In the genomic region with DNA sequence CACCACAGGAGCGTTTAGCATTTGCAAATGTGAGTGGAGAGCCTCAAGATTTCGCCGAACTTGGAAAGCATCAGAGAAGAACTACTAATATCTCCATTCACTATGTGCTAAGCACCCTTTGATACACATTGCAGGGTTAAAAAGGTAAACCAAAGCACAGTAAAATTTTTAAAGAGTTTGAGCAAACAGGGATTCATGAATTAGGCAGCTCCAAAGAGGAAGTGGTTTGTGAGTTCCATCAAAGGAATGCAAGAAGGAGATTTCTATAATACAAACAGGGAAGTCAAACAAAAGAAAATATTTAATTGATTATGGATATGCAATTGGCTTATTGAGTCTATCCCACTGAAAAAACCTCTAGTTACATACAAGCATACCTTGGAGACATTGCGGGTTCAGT, we compare ENCODE assay signal across 19 cellular contexts.
A peak's percentile ranks its signal among the peaks of the same experiment; 100 is the strongest.
DNase-seq lines count a peak whose midpoint lies in the region; ATAC-seq, FAIRE-seq and TF ChIP-seq lines count a peak whose summit lies in the region.
"Had no signal": no experiment of that assay in that cellular context is flagged by ENCODE, and none has a peak within 500 bp of the region (broad histone marks: within the 10 kb centered on the region; RNA-seq: fewer than 3 reads in every experiment).

No MANE protein-coding gene starts in this region.

- CTCF ChIA-PET in K562 (lab: Yijun Ruan, JAX; ENCODE audit: low intra/inter-chr PET ratio): no interaction called here

- no peaks in the 10 kb centered on the region for H3K4me1 ChIP-seq in K562 (replicated peaks in 1 of 2; ENCODE audit: control insufficient read depth in 2 of 2, insufficient read depth in 2 of 2, low read length in 2 of 2)
- H3K4me1 ChIP-seq: pancreas had no signal

- H3K9me3 Mint-ChIP-seq in natural killer cell: no peaks in the 10 kb centered on the region

- peaks cover 6 to 11% of the 10 kb centered on the region in 2 donors for H3K27me3 Mint-ChIP-seq in natural killer cell (ENCODE audit: low read depth in 2 of 2)

- ATAC-seq in K562 (no peak), Right ventricle myocardium inferior (no peak), natural killer cell (no peak), GM21723 (IDR thresholded peaks at IDR 0.05; ENCODE audit: unreplicated experiment) (no peak)
- ATAC-seq: mucosa of descending colon; pancreas; stimulated activated naive CD8-positive, alpha-beta T cell treated with anti-CD3 and anti-CD28 coated beads, Interleukin-15, Interleukin-2, amounts not matched to agents 100 U/mL and 50 U/mL, for 24 hours had no signal

- no peak for TF ChIP-seq EP300 in K562 (IDR thresholded peaks at IDR 0.05; ENCODE audit: low read length)

- no peaks in the 10 kb centered on the region for H3K79me2 ChIP-seq in K562 (ENCODE audit: control insufficient read depth, insufficient read depth, low read length)

- BruUV-seq in K562 (replicated peaks; lab: Mats Ljungman, UMichigan): no TSS peak

- intact Hi-C loops in K562 (cut with micrococcal nuclease): no loop called here
- intact Hi-C loops in Right ventricle myocardium inferior (cut with DNase I): no loop called here
- intact Hi-C loops in natural killer cell (cut with micrococcal nuclease): no loop called here

- H2AFZ ChIP-seq in K562 (ENCODE audit: low read depth, low read length): no peak overlapping the region

- no peak overlapping the region for H3K4me2 ChIP-seq in K562 (ENCODE audit: insufficient read depth, low read length)

- H3K27ac Mint-ChIP-seq in natural killer cell: no peak overlapping the region

- POLR2A ChIA-PET in K562 (lab: Yijun Ruan, JAX): no interaction called here

- peak; percentile 58 for DNase-seq in AG10803 (ENCODE audit: low read depth)
- peak; percentile 70 for DNase-seq in HT1080 (ENCODE audit: low read depth)
- no peak for DNase-seq in K562 (ENCODE audit: extremely low read depth in 1 of 4, low spot score in 3 of 4)
- DNase-seq in kidney glomerular epithelial cell (lab: John Stamatoyannopoulos, UW): peak; percentile 4
- DNase-seq in Right ventricle myocardium inferior (ENCODE audit: missing footprints): no peak
- no peak for DNase-seq in natural killer cell
- no peak for DNase-seq in SK-N-DZ (ENCODE audit: low spot score)
- DNase-seq: amygdala; islet precursor cell; KG1; mucosa of descending colon; NCI-H146; NCI-H226; pancreas; stimulated activated naive CD8-positive, alpha-beta T cell treated with anti-CD3 and anti-CD28 coated beads, Interleukin-15, Interleukin-2, amounts not matched to agents 100 U/mL and 50 U/mL, for 24 hours; SW 1271 had no signal

- H3K9me3 ChIP-seq in K562 (replicated peaks; ENCODE audit: control insufficient read depth, insufficient read depth, low read depth, low read length): no peaks in the 10 kb centered on the region
- H3K9me3 ChIP-seq: mucosa of descending colon, pancreas had no signal

- H3K4me3 Mint-ChIP-seq in natural killer cell: no peak overlapping the region

- no peak for TF ChIP-seq RAD21 in K562 (CRISPR knock-in tag; conservative IDR thresholded peaks at IDR 0.05 in 1 of 2, IDR thresholded peaks at IDR 0.05 in 1 of 2)

- H3K36me3 Mint-ChIP-seq in natural killer cell: no peaks in the 10 kb centered on the region

- TF ChIP-seq CTCF in AG10803 (conservative IDR thresholded peaks at IDR 0.05; ENCODE audit: low read length) (no peak), K562 (IDR thresholded peaks at IDR 0.05 in 2 of 3, conservative IDR thresholded peaks at IDR 0.05 in 1 of 3; ENCODE audit: insufficient read depth in 2 of 3, low read depth in 1 of 3, low read length in 3 of 3) (no peak), natural killer cell (IDR thresholded peaks at IDR 0.05) (no peak)

- FAIRE-seq in K562 (lab: Jason Lieb, UNC): no peak
- FAIRE-seq: pancreas had no signal

- no peaks in the 10 kb centered on the region for H3K36me3 ChIP-seq in K562 (ENCODE audit: control insufficient read depth, insufficient read depth, low read length)
- H3K36me3 ChIP-seq: BLaER1 treated with 17β-estradiol and CSF1 and Interleukin-3, amounts not matched to agents 10 nM and 100 nM; pancreas had no signal

- no peak for TF ChIP-seq POLR2A in K562 (conservative IDR thresholded peaks at IDR 0.05)

- H3K9me1 ChIP-seq in K562 (ENCODE audit: control insufficient read depth, insufficient read depth, low read length): no peaks in the 10 kb centered on the region

- in situ Hi-C loops in K562 (cut with MboI): no loop called here

- no peaks in the 10 kb centered on the region for H3K4me1 Mint-ChIP-seq in natural killer cell

- H4K20me1 ChIP-seq in K562 (replicated peaks; ENCODE audit: control insufficient read depth, insufficient read depth, low read length): no peaks in the 10 kb centered on the region
- H4K20me1 ChIP-seq: BLaER1 treated with 17β-estradiol and CSF1 and Interleukin-3, amounts not matched to agents 10 nM and 100 nM had no signal

- WGBS in K562 (ENCODE audit: insufficient coverage, low coverage, missing lambda C conversion rate): 1% methylated on average over 4 of the region's 4 CpGs

- H3K27me3 ChIP-seq in K562 (ENCODE audit: control insufficient read depth in 2 of 2, insufficient read depth in 2 of 2, low read length in 2 of 2): peaks cover 5 to 33% of the 10 kb centered on the region in 2 experiments; a peak in 4 of 5 replicates
- H3K27me3 ChIP-seq: BLaER1 treated with 17β-estradiol and CSF1 and Interleukin-3, amounts not matched to agents 10 nM and 100 nM; pancreas had no signal

- H3K27ac ChIP-seq in K562 (ENCODE audit: extremely low read depth, low read depth, low read length): no peak overlapping the region
- H3K27ac ChIP-seq: BLaER1 treated with 17β-estradiol and CSF1 and Interleukin-3, amounts not matched to agents 10 nM and 100 nM; pancreas; VCaP had no signal

- H3K9ac ChIP-seq in K562 (ENCODE audit: insufficient read depth in 1 of 2, low read depth in 2 of 2, low read length in 2 of 2): no peak overlapping the region
- H3K9ac ChIP-seq: BLaER1 treated with 17β-estradiol and CSF1 and Interleukin-3, amounts not matched to agents 10 nM and 100 nM had no signal

- no peak overlapping the region for H3K4me3 ChIP-seq in AG10803 (ENCODE audit: low read length)
- H3K4me3 ChIP-seq in K562: no peak overlapping the region
- H3K4me3 ChIP-seq: BLaER1 treated with 17β-estradiol and CSF1 and Interleukin-3, amounts not matched to agents 10 nM and 100 nM; mucosa of descending colon; pancreas had no signal

TF ChIP-seq in K562, 482 proteins besides CTCF, POLR2A, EP300 and RAD21:
- TF ChIP-seq SPI1 (IDR thresholded peaks at IDR 0.05; ENCODE audit: borderline replicate concordance, low read depth, low read length) (peak; percentile 35; the same call in 1 of the 2 replicates), ZNF586 (CRISPR knock-in tag; conservative IDR thresholded peaks at IDR 0.05) (no peak), CBX3 (IDR thresholded peaks at IDR 0.05; ENCODE audit: borderline replicate concordance in 1 of 2, low read length in 2 of 2) (no peak)

Comparison
In these comparisons a context has a peak if more than half of its experiments do, and no peak if none do; other contexts are left out.
1. DNase-seq: peak in AG10803 (single experiment), HT1080 (single experiment) and kidney glomerular epithelial cell (single experiment); none in K562 (0 of 4), Right ventricle myocardium inferior (single experiment), natural killer cell (single experiment) and SK-N-DZ (single experiment).